ENCODE assay signal across 10 cellular contexts in the genomic region with DNA sequence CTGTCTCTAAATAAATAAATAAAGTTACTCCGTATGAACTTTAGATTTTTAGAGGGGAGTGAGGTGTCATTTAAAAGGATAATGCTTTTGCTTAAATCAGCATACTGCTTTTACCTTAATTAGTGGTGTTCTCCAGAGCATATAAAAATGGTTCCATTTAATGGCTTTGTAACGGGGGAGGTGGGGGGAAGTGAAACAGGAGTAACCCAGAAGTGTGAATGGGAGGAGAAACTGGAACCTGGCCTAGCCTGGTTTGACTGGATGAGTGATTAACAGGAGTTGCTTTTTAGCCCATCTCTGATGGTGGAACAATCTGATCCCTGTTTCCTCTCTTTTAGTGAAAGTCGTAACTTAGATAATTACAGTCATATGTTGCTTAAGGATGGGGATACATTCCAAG. TPM values are rescaled to one million over a fixed set of nuclear protein-coding genes. Genes with fewer than 3 reads are reported as not detected.
A peak's percentile ranks its signal among the peaks of the same experiment; 100 is the strongest.
DNase-seq lines count a peak whose midpoint lies in the region; ATAC-seq and TF ChIP-seq lines count a peak whose summit lies in the region.
"Had no signal": no experiment of that assay in that cellular context is flagged by ENCODE, and none has a peak within 500 bp of the region (broad histone marks: within the 10 kb centered on the region; RNA-seq: fewer than 3 reads in every experiment).

No MANE protein-coding gene starts in this region.

- DNase-seq in left ventricle myocardium inferior (no peak), left cardiac atrium (no peak), left kidney (ENCODE audit: low read depth, low spot score) (peak; percentile 76), hippocampal formation (lab: John Stamatoyannopoulos, UW) (no peak), GM13977 (ENCODE audit: low spot score) (no peak), Ammon's horn (ENCODE audit: low spot score) (no peak)
- DNase-seq: NCI-H1694, tibial artery had no signal

- H3K27ac ChIP-seq in left ventricle myocardium inferior (replicated peaks): peak overlapping the region; percentile 95
- peak overlapping the region; percentile 88 for H3K27ac ChIP-seq in VCaP

- no peaks in the 10 kb centered on the region for H3K9me3 ChIP-seq in left ventricle myocardium inferior (replicated peaks)
- H3K9me3 ChIP-seq: tibial artery had no signal

- intact Hi-C loops in left ventricle myocardium inferior (cut with micrococcal nuclease) (loop anchor here (5.0 kb wide), 1 partner anchor 55 kb away; no protein-coding TSS in a partner anchor), left cardiac atrium (cut with DNase I) (loop anchor here (5.0 to 10.0 kb wide), 2 partner anchors 47 to 55 kb away; no protein-coding TSS in a partner anchor)

- in situ Hi-C loops in GM13977 (cut with MboI; ENCODE audit: low pct_unique_long_range_greater_than_20kb, low sequenced_read_pairs, unreplicated experiment): loop anchor here (10.0 kb wide), 1 partner anchor 143 kb away; no protein-coding TSS in a partner anchor

- no peak for TF ChIP-seq CTCF in left ventricle myocardium inferior (IDR thresholded peaks at IDR 0.05; ENCODE audit: borderline replicate concordance)
- TF ChIP-seq CTCF in VCaP (conservative IDR thresholded peaks at IDR 0.05): no peak
- no peak for TF ChIP-seq CTCF in GM13977 (IDR thresholded peaks at IDR 0.05; ENCODE audit: extremely low read depth, insufficient read depth, missing control alignments)

- H3K27me3 ChIP-seq in left ventricle myocardium inferior (ENCODE audit: low read depth): no peaks in the 10 kb centered on the region
- H3K27me3 ChIP-seq: tibial artery had no signal

- no peak overlapping the region for H3K4me3 ChIP-seq in left ventricle myocardium inferior

- ATAC-seq in left cardiac atrium (no peak), HG03159 (IDR thresholded peaks at IDR 0.05; ENCODE audit: unreplicated experiment) (no peak)

- H3K36me3 ChIP-seq in left ventricle myocardium inferior: peaks cover 23% of the 10 kb centered on the region

- peaks cover 65% of the 10 kb centered on the region for H3K4me1 ChIP-seq in left ventricle myocardium inferior

RNA-seq across cellular contexts. Expression of a gene that starts 1.6 kb away (rescaled TPM):
- 71.0 TPM for total RNA-seq in left ventricle myocardium inferior
- total RNA-seq in left cardiac atrium: 10 to 100 TPM; 71.1 to 79.4 TPM

RNA-seq across cellular contexts. Expression of a gene that starts 36.5 kb away (rescaled TPM):
- total RNA-seq in left ventricle myocardium inferior: not detected
- not detected for total RNA-seq in left cardiac atrium

RNA-seq across cellular contexts. Expression of a gene that starts 40.7 kb away (rescaled TPM):
- total RNA-seq in left ventricle myocardium inferior (6.4 TPM), left cardiac atrium (1 to 10 TPM; 1.3 to 1.5 TPM)
